In the genomic region with DNA sequence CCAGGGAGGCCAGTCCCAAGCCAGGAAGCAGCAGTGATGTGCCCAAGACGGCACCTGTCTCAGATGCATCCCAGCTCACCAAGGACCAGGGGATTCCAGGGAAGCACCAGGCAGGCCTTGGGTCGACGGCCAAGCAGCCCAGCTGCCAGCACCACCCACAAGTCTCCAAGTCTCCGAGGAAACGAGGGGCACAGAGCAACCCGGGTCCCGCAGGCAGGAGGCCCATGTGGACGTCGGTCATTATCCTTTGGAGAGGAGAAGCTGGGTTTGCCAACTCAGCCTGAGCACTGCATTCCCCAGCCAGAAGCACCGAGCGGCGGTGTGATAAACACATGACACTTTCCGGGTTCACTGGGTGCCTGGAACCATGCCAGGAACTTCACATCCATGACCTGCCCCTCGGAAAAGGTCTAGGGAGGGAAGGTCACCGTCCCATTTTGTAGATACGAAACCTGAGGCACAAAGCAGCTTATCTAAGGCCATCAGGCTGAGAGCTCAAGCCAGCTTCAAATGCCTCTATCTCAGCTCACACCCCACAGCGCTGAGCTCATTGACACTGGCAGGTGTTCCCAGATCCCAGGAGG, we compare ENCODE assay signal across 22 cellular contexts.
DNase-seq lines count a peak whose midpoint lies in the region; ATAC-seq, FAIRE-seq and TF ChIP-seq lines count a peak whose summit lies in the region.
"Had no signal": no experiment of that assay in that cellular context is flagged by ENCODE, and none has a peak within 500 bp of the region (broad histone marks: within the 10 kb centered on the region; RNA-seq: fewer than 3 reads in every experiment).

No MANE protein-coding gene starts in this region.

- H3K14ac ChIP-seq in H9 (ENCODE audit: insufficient read depth, low read length): no peak overlapping the region

- no peak for FAIRE-seq in kidney (lab: Jason Lieb, UNC)
- FAIRE-seq: frontal cortex had no signal

- no CpG with 5 or more reads among the region's 17 CpGs for WGBS in H9 (ENCODE audit: extremely low coverage, insufficient read length, low lambda C conversion rate)

- no peak overlapping the region for H3K4me2 ChIP-seq in H9 (ENCODE audit: insufficient read depth, insufficient read length, low read length)

- H3K79me1 ChIP-seq in H9 (ENCODE audit: insufficient read depth, low read depth, low read length, poor library complexity, severe bottlenecking): peaks cover 4% of the 10 kb centered on the region

- H2BK12ac ChIP-seq in H9 (ENCODE audit: insufficient read length, low read depth, low read length): no peak overlapping the region

- H3K4ac ChIP-seq in H9 (ENCODE audit: low read depth, low read length): no peak overlapping the region

- no peaks in the 10 kb centered on the region; the same call in 1 of the 2 replicates for H3K27me3 Mint-ChIP-seq in H9 (ENCODE audit: low read depth)
- peaks cover 14% of the 10 kb centered on the region for H3K27me3 Mint-ChIP-seq in endothelial cell (ENCODE audit: unreplicated experiment)
- no peaks in the 10 kb centered on the region for H3K27me3 Mint-ChIP-seq in naive B cell
- H3K27me3 Mint-ChIP-seq: activated naive CD8-positive, alpha-beta T cell treated with anti-CD3 and anti-CD28 coated beads, Interleukin-2, amount 50 U/mL, for 24 hours had no signal

- no peak overlapping the region for H3T11ph ChIP-seq in H9 (ENCODE audit: low read length)

- H3K9me3 ChIP-seq in H9 (ENCODE audit: control insufficient read depth, low read depth, low read length) (no peaks in the 10 kb centered on the region), kidney (ENCODE audit: control insufficient read depth in 1 of 2, low read length in 2 of 2) (no peaks in the 10 kb centered on the region)
- H3K9me3 ChIP-seq: BE2C, SJCRH30 had no signal

- H3K9ac ChIP-seq in H9 (ENCODE audit: extremely low read depth, insufficient read length, low read length): no peak overlapping the region
- H3K9ac ChIP-seq in kidney (ENCODE audit: low read length in 2 of 2): no peak overlapping the region

- H3K23me2 ChIP-seq in H9 (ENCODE audit: insufficient read length, low read depth, low read length, poor library complexity, severe bottlenecking): no peaks in the 10 kb centered on the region

- no peak overlapping the region for H2AK5ac ChIP-seq in H9 (ENCODE audit: insufficient read length, low read length)

- H3K4me1 ChIP-seq in H9 (ENCODE audit: insufficient read depth, low read length): no peaks in the 10 kb centered on the region
- peaks cover 4 to 10% of the 10 kb centered on the region in 2 donors for H3K4me1 ChIP-seq in kidney (ENCODE audit: control insufficient read depth in 1 of 2, insufficient read depth in 1 of 2, low read depth in 1 of 2, low read length in 2 of 2)
- H3K4me1 ChIP-seq: BE2C, SJCRH30 had no signal

- no peak overlapping the region for H2AFZ ChIP-seq in H9 (ENCODE audit: low read length)

- H3K4me3 Mint-ChIP-seq in H9 (no peak overlapping the region), endothelial cell (ENCODE audit: unreplicated experiment) (no peak overlapping the region), naive B cell (peak overlapping the region in 1 of 8 donors; percentile 26)
- H3K4me3 Mint-ChIP-seq: activated CD8-positive, alpha-beta T cell treated with anti-CD3 and anti-CD28 coated beads for 36 hours; activated naive CD8-positive, alpha-beta T cell treated with anti-CD3 and anti-CD28 coated beads, Interleukin-2, amount 50 U/mL, for 24 hours; stimulated activated naive CD8-positive, alpha-beta T cell treated with anti-CD3 and anti-CD28 coated beads, Interleukin-15, amount 100 ng/mL, for 72 hours; T-helper 1 cell treated with Interleukin-12 subunit alpha and Interleukin-12 subunit beta and Interleukin-4 antibody, amounts not matched to agents 30 μg/mL and 1 μg/mL, for 36 hours had no signal

- H3K27me3 ChIP-seq in H9 (ENCODE audit: insufficient read depth, low read length): no peaks in the 10 kb centered on the region
- H3K27me3 ChIP-seq: BE2C, brain microvascular endothelial cell, SJCRH30 had no signal

- H3K79me2 ChIP-seq in H9 (ENCODE audit: insufficient read depth, low read length): no peaks in the 10 kb centered on the region

- TF ChIP-seq CTCF in H9 (conservative IDR thresholded peaks at IDR 0.05) (no peak), endothelial cell (IDR thresholded peaks at IDR 0.05; ENCODE audit: unreplicated experiment) (no peak), kidney (IDR thresholded peaks at IDR 0.05; ENCODE audit: borderline replicate concordance, extremely low read depth, insufficient read depth) (no peak)

- ATAC-seq in naive B cell (ENCODE audit: low read depth in 2 of 2): no peak
- ATAC-seq: activated CD8-positive, alpha-beta T cell treated with anti-CD3 and anti-CD28 coated beads for 36 hours had no signal

- intact Hi-C loops in kidney (cut with DNase I): no loop called here

- no peak overlapping the region for H3K4me3 ChIP-seq in kidney (ENCODE audit: low read length in 2 of 2)
- H3K4me3 ChIP-seq: lung, SJCRH30 had no signal

- H3K27ac ChIP-seq in H9 (ENCODE audit: insufficient read length, low read depth, low read length) (no peak overlapping the region), kidney (ENCODE audit: low read depth in 2 of 2, low read length in 2 of 2) (no peak overlapping the region)
- H3K27ac ChIP-seq: brain microvascular endothelial cell, epithelial cell of prostate, SJCRH30 had no signal

- no peak overlapping the region for H3K23ac ChIP-seq in H9 (ENCODE audit: insufficient read length, low read depth, low read length)

- H2BK20ac ChIP-seq in H9 (ENCODE audit: low read depth, low read length, poor library complexity, severe bottlenecking): no peak overlapping the region

- H3K36me3 Mint-ChIP-seq in H9 (ENCODE audit: insufficient read depth in 1 of 3, low read depth in 3 of 3) (peaks cover 0 to 16% (median 11%) of the 10 kb centered on the region in 3 experiments; a peak in 4 of 7 replicates), endothelial cell (ENCODE audit: low read depth, unreplicated experiment) (peaks cover 34% of the 10 kb centered on the region), naive B cell (peaks cover 0 to 6% of the 10 kb centered on the region in 2 donors)

- H4K5ac ChIP-seq in H9 (ENCODE audit: insufficient read length, low read depth, low read length): no peak overlapping the region

- H4K8ac ChIP-seq in H9 (replicated peaks; ENCODE audit: insufficient read length, low read depth, low read length): no peak overlapping the region

- H2BK15ac ChIP-seq in H9 (ENCODE audit: low read depth, low read length): no peak overlapping the region

- peaks cover 5 to 8% of the 10 kb centered on the region in 2 experiments; a peak in 3 of 5 replicates for H3K9me3 Mint-ChIP-seq in H9
- no peaks in the 10 kb centered on the region for H3K9me3 Mint-ChIP-seq in endothelial cell (ENCODE audit: unreplicated experiment)
- H3K9me3 Mint-ChIP-seq in naive B cell: peaks cover 0 to 4% (median 0%) of the 10 kb centered on the region in 7 donors
- H3K9me3 Mint-ChIP-seq: activated CD8-positive, alpha-beta T cell treated with anti-CD3 and anti-CD28 coated beads for 36 hours; activated naive CD8-positive, alpha-beta T cell treated with anti-CD3 and anti-CD28 coated beads, Interleukin-2, amount 50 U/mL, for 24 hours; stimulated activated naive CD8-positive, alpha-beta T cell treated with anti-CD3 and anti-CD28 coated beads, Interleukin-15, amount 100 ng/mL, for 72 hours; T-helper 1 cell treated with Interleukin-12 subunit alpha and Interleukin-12 subunit beta and Interleukin-4 antibody, amounts not matched to agents 30 μg/mL and 1 μg/mL, for 36 hours had no signal

- H3K4me1 Mint-ChIP-seq in H9: peaks cover 14 to 15% of the 10 kb centered on the region in 2 experiments
- H3K4me1 Mint-ChIP-seq in endothelial cell (ENCODE audit: unreplicated experiment): peaks cover 11% of the 10 kb centered on the region
- peaks cover 41 to 61% (median 55%) of the 10 kb centered on the region in 3 donors for H3K4me1 Mint-ChIP-seq in naive B cell

- no peak overlapping the region for H3K18ac ChIP-seq in H9 (ENCODE audit: insufficient read length, low read depth, low read length)

- no peak overlapping the region for H3K56ac ChIP-seq in H9 (ENCODE audit: insufficient read length, low read depth, low read length)

- no peaks in the 10 kb centered on the region for H4K20me1 ChIP-seq in H9 (ENCODE audit: control insufficient read depth, insufficient read depth, insufficient read length)

- DNase-seq in H9 (no peak), endothelial cell (ENCODE audit: low spot score) (no peak), naive B cell (no peak), superior temporal gyrus (ENCODE audit: extremely low spot score) (peak; percentile 6), cerebellar nuclear complex (lab: John Stamatoyannopoulos, UW) (no peak), kidney (no peak), HCEC 1CT (no peak)
- DNase-seq: activated CD4-positive, CD25-positive, alpha-beta regulatory T cell; activated CD8-positive, alpha-beta T cell treated with anti-CD3 and anti-CD28 coated beads for 36 hours; activated naive CD8-positive, alpha-beta T cell treated with anti-CD3 and anti-CD28 coated beads, Interleukin-2, amount 50 U/mL, for 24 hours; BE2C; brain microvascular endothelial cell; dermis blood vessel endothelial cell; GDM1; NCI-H2081; NCI-H510A; SJCRH30 had no signal

- no peak overlapping the region for H4K91ac ChIP-seq in H9 (ENCODE audit: insufficient read length, low read depth, low read length)

- no peaks in the 10 kb centered on the region for H3K36me3 ChIP-seq in kidney (ENCODE audit: control insufficient read depth in 1 of 2, insufficient read depth in 2 of 2, low read length in 2 of 2)
- H3K36me3 ChIP-seq: BE2C, brain microvascular endothelial cell, SJCRH30 had no signal

- H3K27ac Mint-ChIP-seq in H9 (peak overlapping the region in 2 of 3 experiments; percentile 21 to 25; a peak in 3 of 7 replicates), endothelial cell (ENCODE audit: unreplicated experiment) (peak overlapping the region; percentile 5), naive B cell (peak overlapping the region in 4 of 6 donors; percentile 33 to 76 (median 56))
- H3K27ac Mint-ChIP-seq: activated CD8-positive, alpha-beta T cell treated with anti-CD3 and anti-CD28 coated beads for 36 hours; activated naive CD8-positive, alpha-beta T cell treated with anti-CD3 and anti-CD28 coated beads, Interleukin-2, amount 50 U/mL, for 24 hours; stimulated activated naive CD8-positive, alpha-beta T cell treated with anti-CD3 and anti-CD28 coated beads, Interleukin-15, amount 100 ng/mL, for 72 hours; T-helper 1 cell treated with Interleukin-12 subunit alpha and Interleukin-12 subunit beta and Interleukin-4 antibody, amounts not matched to agents 30 μg/mL and 1 μg/mL, for 36 hours had no signal

- no peak overlapping the region for H2BK120ac ChIP-seq in H9 (ENCODE audit: low read depth, low read length, poor library complexity, severe bottlenecking)

- no peak overlapping the region for H2BK5ac ChIP-seq in H9 (ENCODE audit: insufficient read length, low read length)

Comparison
In these comparisons a context has a peak if more than half of its experiments do, and no peak if none do; other contexts are left out.
1. H3K27ac Mint-ChIP-seq: peak in every context shown above with its lines; median percentile 56 in naive B cell; 23 in H9; 5 in endothelial cell.